In the genomic region with DNA sequence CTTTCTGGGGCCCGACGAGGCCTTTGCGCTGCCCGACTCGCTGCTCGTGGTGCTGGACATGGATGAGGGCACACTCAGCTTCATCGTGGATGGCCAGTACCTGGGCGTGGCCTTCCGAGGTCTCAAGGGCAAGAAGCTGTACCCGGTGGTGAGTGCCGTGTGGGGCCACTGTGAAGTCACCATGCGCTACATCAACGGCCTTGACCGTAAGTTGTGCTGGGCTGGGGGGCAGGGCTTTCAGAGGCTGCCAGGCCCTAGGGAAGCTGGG, we compare ENCODE assay signal across 25 cellular contexts. TPM values are rescaled to one million over a fixed set of nuclear protein-coding genes. Genes with fewer than 3 reads are reported as not detected.
"Had no signal": no experiment of that assay in that cellular context is flagged by ENCODE, and none has a peak within 500 bp of the region (broad histone marks: within the 10 kb centered on the region; RNA-seq: fewer than 3 reads in every experiment).

No MANE protein-coding gene starts in this region.

- H3K27me3 Mint-ChIP-seq: activated CD4-positive, alpha-beta T cell treated with anti-CD3 and anti-CD28 coated beads, Interleukin-2, amount 10 ng/mL, durations not matched to agents 7 days and 5 days; central memory CD8-positive, alpha-beta T cell; dendritic cell treated with granulocyte-macrophage colony-stimulating factor and Interleukin-4, amounts not matched to agents 40 ng/mL and 50 ng/mL, for 4 days had no signal

- H3K9me3 Mint-ChIP-seq: activated CD4-positive, alpha-beta memory T cell treated with anti-CD3 and anti-CD28 coated beads, Interleukin-2, amount 10 ng/mL, durations not matched to agents 7 days and 5 days; activated CD4-positive, alpha-beta T cell treated with anti-CD3 and anti-CD28 coated beads, Interleukin-2, amount 10 ng/mL, durations not matched to agents 7 days and 5 days; activated naive CD4-positive, alpha-beta T cell treated with anti-CD3 and anti-CD28 coated beads, Interleukin-2, amount 50 U/mL, for 72 hours; activated naive CD8-positive, alpha-beta T cell treated with anti-CD3 and anti-CD28 coated beads, Interleukin-2, amount 10 ng/mL, durations not matched to agents 7 days and 5 days; activated T-cell treated with anti-CD3 and anti-CD28 coated beads, Interleukin-2, amount 50 U/mL, for 4 hours; activated T-helper 17 cell treated with anti-CD3 and anti-CD28 coated beads, Interleukin-2, amount 50 U/mL, for 72 hours; central memory CD8-positive, alpha-beta T cell; dendritic cell treated with granulocyte-macrophage colony-stimulating factor and Interleukin-4, amounts not matched to agents 40 ng/mL and 50 ng/mL, for 4 days; WTC11 had no signal

- ATAC-seq: activated naive CD4-positive, alpha-beta T cell treated with anti-CD3 and anti-CD28 coated beads, Interleukin-2, amount 50 U/mL, for 72 hours; activated T-cell treated with anti-CD3 and anti-CD28 coated beads, Interleukin-2, amount 50 U/mL, for 4 hours; activated T-helper 17 cell treated with anti-CD3 and anti-CD28 coated beads, Interleukin-2, amount 50 U/mL, for 72 hours; foreskin keratinocyte; gastrocnemius medialis; WTC11 had no signal

- H3K4me1 Mint-ChIP-seq: activated T-helper 17 cell treated with anti-CD3 and anti-CD28 coated beads, Interleukin-2, amount 50 U/mL, for 72 hours had no signal

- H3K36me3 Mint-ChIP-seq: activated naive CD4-positive, alpha-beta T cell treated with anti-CD3 and anti-CD28 coated beads, Interleukin-2, amount 10 ng/mL, durations not matched to agents 7 days and 5 days; activated naive CD4-positive, alpha-beta T cell treated with anti-CD3 and anti-CD28 coated beads, Interleukin-2, amount 50 U/mL, for 72 hours; activated naive CD8-positive, alpha-beta T cell treated with anti-CD3 and anti-CD28 coated beads, Interleukin-2, amount 10 ng/mL, durations not matched to agents 7 days and 5 days had no signal

- DNase-seq: activated CD4-positive, alpha-beta memory T cell treated with anti-CD3 and anti-CD28 coated beads, Interleukin-2, amount 10 ng/mL, durations not matched to agents 7 days and 5 days; activated CD4-positive, alpha-beta T cell treated with anti-CD3 and anti-CD28 coated beads for 1 hour; activated CD4-positive, alpha-beta T cell treated with anti-CD3 and anti-CD28 coated beads for 4 hours; activated CD4-positive, alpha-beta T cell treated with anti-CD3 and anti-CD28 coated beads, Interleukin-2, amount 10 ng/mL, durations not matched to agents 7 days and 5 days; activated CD4-positive, alpha-beta T cell treated with anti-CD3 and anti-CD28 coated beads, Interleukin-2, amount 50 U/mL, for 4 hours; activated CD8-positive, alpha-beta memory T cell treated with anti-CD3 and anti-CD28 coated beads for 24 hours; activated gamma-delta T cell; activated naive CD4-positive, alpha-beta T cell; activated naive CD4-positive, alpha-beta T cell treated with anti-CD3 and anti-CD28 coated beads, Interleukin-2, amount 10 ng/mL, durations not matched to agents 7 days and 5 days; activated naive CD8-positive, alpha-beta T cell treated with anti-CD3 and anti-CD28 coated beads, Interleukin-2, amount 10 ng/mL, durations not matched to agents 7 days and 5 days; activated T-cell treated with anti-CD3 and anti-CD28 coated beads, Interleukin-2, amount 50 U/mL, for 4 hours; brain microvascular endothelial cell; dorsolateral prefrontal cortex; effector memory CD4-positive, alpha-beta T cell; erythroblast; foreskin keratinocyte; gastrocnemius medialis; T-helper 2 cell had no signal

- H3K27ac Mint-ChIP-seq: activated CD4-positive, alpha-beta memory T cell treated with anti-CD3 and anti-CD28 coated beads, Interleukin-2, amount 10 ng/mL, durations not matched to agents 7 days and 5 days; activated CD4-positive, alpha-beta T cell treated with anti-CD3 and anti-CD28 coated beads, Interleukin-2, amount 10 ng/mL, durations not matched to agents 7 days and 5 days; activated naive CD4-positive, alpha-beta T cell treated with anti-CD3 and anti-CD28 coated beads, Interleukin-2, amount 10 ng/mL, durations not matched to agents 7 days and 5 days; activated naive CD4-positive, alpha-beta T cell treated with anti-CD3 and anti-CD28 coated beads, Interleukin-2, amount 50 U/mL, for 72 hours; activated naive CD8-positive, alpha-beta T cell treated with anti-CD3 and anti-CD28 coated beads, Interleukin-2, amount 10 ng/mL, durations not matched to agents 7 days and 5 days; activated T-helper 17 cell treated with anti-CD3 and anti-CD28 coated beads, Interleukin-2, amount 50 U/mL, for 72 hours; dendritic cell treated with granulocyte-macrophage colony-stimulating factor and Interleukin-4, amounts not matched to agents 40 ng/mL and 50 ng/mL, for 4 days; WTC11 had no signal

- H3K4me3 Mint-ChIP-seq: activated CD4-positive, alpha-beta memory T cell treated with anti-CD3 and anti-CD28 coated beads, Interleukin-2, amount 10 ng/mL, durations not matched to agents 7 days and 5 days; activated CD4-positive, alpha-beta T cell treated with anti-CD3 and anti-CD28 coated beads, Interleukin-2, amount 10 ng/mL, durations not matched to agents 7 days and 5 days; activated naive CD4-positive, alpha-beta T cell treated with anti-CD3 and anti-CD28 coated beads, Interleukin-2, amount 10 ng/mL, durations not matched to agents 7 days and 5 days; activated naive CD8-positive, alpha-beta T cell treated with anti-CD3 and anti-CD28 coated beads, Interleukin-2, amount 10 ng/mL, durations not matched to agents 7 days and 5 days; activated T-cell treated with anti-CD3 and anti-CD28 coated beads, Interleukin-2, amount 50 U/mL, for 4 hours; activated T-helper 17 cell treated with anti-CD3 and anti-CD28 coated beads, Interleukin-2, amount 50 U/mL, for 72 hours; central memory CD8-positive, alpha-beta T cell; dendritic cell treated with granulocyte-macrophage colony-stimulating factor and Interleukin-4, amounts not matched to agents 40 ng/mL and 50 ng/mL, for 4 days; WTC11 had no signal

RNA-seq across cellular contexts. Expression of a gene that starts 15.4 kb away (rescaled TPM):
- total RNA-seq: activated CD4-positive, alpha-beta memory T cell treated with anti-CD3 and anti-CD28 coated beads, Interleukin-2, amount 10 ng/mL, durations not matched to agents 7 days and 5 days; activated CD4-positive, alpha-beta T cell treated with anti-CD3 and anti-CD28 coated beads, Interleukin-2, amount 10 ng/mL, durations not matched to agents 7 days and 5 days; activated naive CD4-positive, alpha-beta T cell treated with anti-CD3 and anti-CD28 coated beads, Interleukin-2, amount 50 U/mL, for 72 hours; activated naive CD8-positive, alpha-beta T cell treated with anti-CD3 and anti-CD28 coated beads, Interleukin-2, amount 10 ng/mL, durations not matched to agents 7 days and 5 days; activated T-cell treated with anti-CD3 and anti-CD28 coated beads, Interleukin-2, amount 50 U/mL, for 4 hours; activated T-helper 17 cell treated with anti-CD3 and anti-CD28 coated beads, Interleukin-2, amount 50 U/mL, for 72 hours; ascending aorta; foreskin keratinocyte; T-helper 1 cell treated with Interleukin-12 subunit alpha and Interleukin-12 subunit beta and Interleukin-4 antibody, amounts not matched to agents 30 ng/mL and 1 ng/mL, for 36 hours had no signal
